In genomic region chr2:166862582-166863132, GRCh38 we compare ENCODE assay signal across 16 cellular contexts.
DNase-seq lines count a peak whose midpoint lies in the region; ATAC-seq and TF ChIP-seq lines count a peak whose summit lies in the region.
"Had no signal": no experiment of that assay in that cellular context is flagged by ENCODE, and none has a peak within 500 bp of the region (broad histone marks: within the 10 kb centered on the region; RNA-seq: fewer than 3 reads in every experiment).

No MANE protein-coding gene starts in this region.

- H3K4me3 ChIP-seq in RWPE2 (ENCODE audit: severe bottlenecking): no peak overlapping the region
- H3K4me3 ChIP-seq: BLaER1 treated with 17β-estradiol and CSF1 and Interleukin-3, amounts not matched to agents 10 nM and 100 nM; GM12878; GM23338 had no signal

- H3K4me1 Mint-ChIP-seq in stimulated activated memory B cell treated with anti-CD40 and anti-IgM and Interleukin-4, amounts not matched to agents 10 μg/mL and 1 μg/mL and 100 μg/mL, for 72 hours: no peaks in the 10 kb centered on the region
- H3K4me1 Mint-ChIP-seq: B cell, GM23338 had no signal

- TF ChIP-seq CTCF in RWPE2 (IDR thresholded peaks at IDR 0.05; ENCODE audit: poor library complexity, severe bottlenecking): no peak

- no peaks in the 10 kb centered on the region for H3K36me3 Mint-ChIP-seq in stimulated activated memory B cell treated with anti-CD40 and anti-IgM and Interleukin-4, amounts not matched to agents 10 μg/mL and 1 μg/mL and 100 μg/mL, for 72 hours
- H3K36me3 Mint-ChIP-seq: CD8-positive, alpha-beta T cell had no signal

- ATAC-seq in RWPE2 (ENCODE audit: low read depth) (peak; percentile 35; the same call in 1 of the 3 replicates), HG03025 (IDR thresholded peaks at IDR 0.05; ENCODE audit: low FRiP score, unreplicated experiment) (no peak)
- ATAC-seq in stimulated activated memory B cell treated with anti-CD40 and anti-IgM and Interleukin-4, amounts not matched to agents 10 μg/mL and 1 μg/mL and 100 μg/mL, for 72 hours: no peak
- ATAC-seq: CD8-positive, alpha-beta T cell; GM12878; GM23338 had no signal

- no peaks in the 10 kb centered on the region for H3K27me3 ChIP-seq in RWPE2 (ENCODE audit: insufficient read depth, poor library complexity, severe bottlenecking)
- H3K27me3 ChIP-seq: BLaER1 treated with 17β-estradiol and CSF1 and Interleukin-3, amounts not matched to agents 10 nM and 100 nM had no signal

- no peak overlapping the region for H3K4me3 Mint-ChIP-seq in stimulated activated memory B cell treated with anti-CD40 and anti-IgM and Interleukin-4, amounts not matched to agents 10 μg/mL and 1 μg/mL and 100 μg/mL, for 72 hours
- H3K4me3 Mint-ChIP-seq: B cell; CD8-positive, alpha-beta T cell; GM23338 had no signal

- no peaks in the 10 kb centered on the region for H3K27me3 Mint-ChIP-seq in stimulated activated memory B cell treated with anti-CD40 and anti-IgM and Interleukin-4, amounts not matched to agents 10 μg/mL and 1 μg/mL and 100 μg/mL, for 72 hours
- H3K27me3 Mint-ChIP-seq: B cell had no signal

- H3K27ac ChIP-seq in RWPE2 (ENCODE audit: poor library complexity, severe bottlenecking): no peak overlapping the region
- H3K27ac ChIP-seq: BLaER1 treated with 17β-estradiol and CSF1 and Interleukin-3, amounts not matched to agents 10 nM and 100 nM had no signal

- no peaks in the 10 kb centered on the region for H3K4me1 ChIP-seq in RWPE2 (ENCODE audit: insufficient read depth, poor library complexity, severe bottlenecking)
- H3K4me1 ChIP-seq: BLaER1 treated with 17β-estradiol and CSF1 and Interleukin-3, amounts not matched to agents 10 nM and 100 nM had no signal

- DNase-seq in NCI-H2227 (lab: John Stamatoyannopoulos, UW; ENCODE audit: unreplicated experiment) (peak; percentile 18), RWPE2 (ENCODE audit: low spot score) (no peak), left kidney (ENCODE audit: low read depth, low spot score) (peak; percentile 26)
- no peak for DNase-seq in activated CD4-positive, alpha-beta T cell treated with anti-CD3 and anti-CD28 coated beads for 1 hour
- DNase-seq: Calu3; CD8-positive, alpha-beta T cell; DMS53; DND-41; EL; H7 had no signal

- H3K27ac Mint-ChIP-seq in stimulated activated memory B cell treated with anti-CD40 and anti-IgM and Interleukin-4, amounts not matched to agents 10 μg/mL and 1 μg/mL and 100 μg/mL, for 72 hours: no peak overlapping the region
- H3K27ac Mint-ChIP-seq: B cell; CD8-positive, alpha-beta T cell; GM23338 had no signal

- no peaks in the 10 kb centered on the region for H3K9me3 ChIP-seq in RWPE2 (ENCODE audit: severe bottlenecking)
- H3K9me3 ChIP-seq: BLaER1 treated with 17β-estradiol and CSF1 and Interleukin-3, amounts not matched to agents 10 nM and 100 nM had no signal

- no peaks in the 10 kb centered on the region for H3K9me3 Mint-ChIP-seq in stimulated activated memory B cell treated with anti-CD40 and anti-IgM and Interleukin-4, amounts not matched to agents 10 μg/mL and 1 μg/mL and 100 μg/mL, for 72 hours
- H3K9me3 Mint-ChIP-seq: CD8-positive, alpha-beta T cell; GM23338 had no signal

- H3K36me3 ChIP-seq in RWPE2 (ENCODE audit: low read depth): no peaks in the 10 kb centered on the region
- H3K36me3 ChIP-seq: BLaER1 treated with 17β-estradiol and CSF1 and Interleukin-3, amounts not matched to agents 10 nM and 100 nM had no signal

Comparison
In these comparisons a context has a peak if more than half of its experiments do, and no peak if none do; other contexts are left out.
1. DNase-seq: peak in NCI-H2227 (single experiment) and left kidney (single experiment); none in RWPE2 (single experiment) and activated CD4-positive, alpha-beta T cell treated with anti-CD3 and anti-CD28 coated beads for 1 hour (single experiment).